Comparison of ENCODE assay signal across 9 cellular contexts in the genomic region with DNA sequence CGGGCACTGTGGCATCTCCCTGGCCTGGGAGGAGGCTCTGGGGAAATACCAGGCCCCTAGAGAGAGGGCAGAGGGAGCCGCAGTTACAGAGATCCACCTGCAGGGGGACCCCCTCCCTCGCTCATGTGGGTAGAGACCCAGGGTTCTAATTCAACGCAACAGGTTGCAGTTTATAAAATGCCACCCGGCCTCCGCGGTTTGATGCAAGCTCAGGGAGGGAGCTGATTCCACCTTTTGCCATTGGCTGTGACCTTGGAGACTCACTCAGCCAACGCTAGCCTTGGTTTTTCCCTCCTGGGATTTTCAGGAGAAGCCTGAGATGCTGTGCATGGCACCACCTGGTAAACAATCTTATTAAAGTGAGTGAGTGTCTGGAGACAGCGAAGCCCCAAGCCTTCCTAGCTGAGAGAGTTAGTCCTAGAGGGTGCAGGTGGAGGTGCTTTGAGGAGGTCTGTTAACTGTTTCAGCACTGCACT. TPM values are rescaled to one million over a fixed set of nuclear protein-coding genes. Genes with fewer than 3 reads are reported as not detected.
DNase-seq lines count a peak whose midpoint lies in the region; ATAC-seq, FAIRE-seq and TF ChIP-seq lines count a peak whose summit lies in the region.
"Had no signal": no experiment of that assay in that cellular context is flagged by ENCODE, and none has a peak within 500 bp of the region (broad histone marks: within the 10 kb centered on the region; RNA-seq: fewer than 3 reads in every experiment).

No MANE protein-coding gene starts in this region.

- H3K4me3 ChIP-seq in RWPE2 (ENCODE audit: severe bottlenecking) (no peak overlapping the region), ovary (no peak overlapping the region)

- no peak for TF ChIP-seq EP300 in ovary (IDR thresholded peaks at IDR 0.05)

- no peaks in the 10 kb centered on the region for H3K27me3 ChIP-seq in RWPE2 (ENCODE audit: insufficient read depth, poor library complexity, severe bottlenecking)
- no peaks in the 10 kb centered on the region for H3K27me3 ChIP-seq in ovary

- ATAC-seq in RWPE2 (ENCODE audit: low read depth) (peak; percentile 90), GM18858 (IDR thresholded peaks at IDR 0.05; ENCODE audit: unreplicated experiment) (no peak)

- TF ChIP-seq POLR2A in ovary (IDR thresholded peaks at IDR 0.05) = no peak

- TF ChIP-seq CTCF in D721Med (IDR thresholded peaks at IDR 0.05; ENCODE audit: insufficient read depth, missing control alignments) = peak; percentile 98
- TF ChIP-seq CTCF in RWPE2 (IDR thresholded peaks at IDR 0.05; ENCODE audit: poor library complexity, severe bottlenecking) = peak; percentile 89
- TF ChIP-seq CTCF in ovary (IDR thresholded peaks at IDR 0.05) = peak; percentile 71 to 82 (median 77)
- TF ChIP-seq CTCF in type B pancreatic cell (conservative IDR thresholded peaks at IDR 0.05) = peak; percentile 94

- H3K36me3 Mint-ChIP-seq in activated T-helper 2 cell treated with anti-CD3 and anti-CD28 coated beads, Interferon-gamma antibody, Interleukin-2, Interleukin-4, amounts not matched to agents 10 μg/mL and 5 μg/mL and 100 μg/mL, durations not matched to agents 14 hours and 24 hours and 36 hours (ENCODE audit: low read depth) = no peaks in the 10 kb centered on the region
- no peaks in the 10 kb centered on the region for H3K36me3 Mint-ChIP-seq in type B pancreatic cell
- H3K36me3 Mint-ChIP-seq: activated naive CD8-positive, alpha-beta T cell had no signal

- H3K36me3 ChIP-seq in RWPE2 (ENCODE audit: low read depth) = no peaks in the 10 kb centered on the region
- no peaks in the 10 kb centered on the region for H3K36me3 ChIP-seq in ovary

- no peak overlapping the region for H3K27ac ChIP-seq in RWPE2 (ENCODE audit: poor library complexity, severe bottlenecking)
- no peak overlapping the region for H3K27ac ChIP-seq in ovary

- peaks cover 24% of the 10 kb centered on the region for H3K27me3 Mint-ChIP-seq in activated T-helper 2 cell treated with anti-CD3 and anti-CD28 coated beads, Interferon-gamma antibody, Interleukin-2, Interleukin-4, amounts not matched to agents 10 μg/mL and 5 μg/mL and 100 μg/mL, durations not matched to agents 14 hours and 24 hours and 36 hours (ENCODE audit: low read depth)
- peaks cover 35% of the 10 kb centered on the region for H3K27me3 Mint-ChIP-seq in type B pancreatic cell

- no peak overlapping the region for H3K4me3 Mint-ChIP-seq in activated T-helper 2 cell treated with anti-CD3 and anti-CD28 coated beads, Interferon-gamma antibody, Interleukin-2, Interleukin-4, amounts not matched to agents 10 μg/mL and 5 μg/mL and 100 μg/mL, durations not matched to agents 14 hours and 24 hours and 36 hours (ENCODE audit: low read depth)
- peak overlapping the region; percentile 57 for H3K4me3 Mint-ChIP-seq in type B pancreatic cell
- H3K4me3 Mint-ChIP-seq: activated naive CD8-positive, alpha-beta T cell had no signal

- DNase-seq in D721Med (ENCODE audit: insufficient read length, low spot score) (peak; percentile 65), HUDEP-2 (lab: John Stamatoyannopoulos, UW; ENCODE audit: unreplicated experiment in 76 of 76) (peak in 46 of 76 experiments; percentile 2 to 71 (median 26)), RWPE2 (ENCODE audit: low spot score) (no peak), germinal center (ENCODE audit: low spot score) (peak; percentile 79), ovary (peak; percentile 25 to 66 (median 62)), type B pancreatic cell (ENCODE audit: extremely low spot score, unreplicated experiment) (peak; percentile 77)
- DNase-seq in activated T-helper 2 cell treated with anti-CD3 and anti-CD28 coated beads, Interferon-gamma antibody, Interleukin-2, Interleukin-4, amounts not matched to agents 10 μg/mL and 5 μg/mL and 100 μg/mL, durations not matched to agents 14 hours and 24 hours and 36 hours (ENCODE audit: low spot score) = peak; percentile 57

- intact Hi-C loops in activated T-helper 2 cell treated with anti-CD3 and anti-CD28 coated beads, Interferon-gamma antibody, Interleukin-2, Interleukin-4, amounts not matched to agents 10 μg/mL and 5 μg/mL and 100 μg/mL, durations not matched to agents 14 hours and 24 hours and 36 hours (cut with micrococcal nuclease) = loop anchor here (1.0 kb wide), 1 partner anchor 74 kb away; no protein-coding TSS in a partner anchor
- intact Hi-C loops in ovary (cut with DNase I) = loop anchor here (5.0 kb wide), 1 partner anchor 77 kb away; no protein-coding TSS in a partner anchor

- no peak for FAIRE-seq in D721Med (lab: Jason Lieb, UNC)

- WGBS in ovary, 3 donors = 2 to 6% (median 3%) methylated on average over 9 of the region's 9 CpGs

- H3K4me1 ChIP-seq in RWPE2 (ENCODE audit: insufficient read depth, poor library complexity, severe bottlenecking) (peaks cover 4% of the 10 kb centered on the region), ovary (ENCODE audit: insufficient read depth) (no peaks in the 10 kb centered on the region)

- no peaks in the 10 kb centered on the region for H3K9me3 Mint-ChIP-seq in activated T-helper 2 cell treated with anti-CD3 and anti-CD28 coated beads, Interferon-gamma antibody, Interleukin-2, Interleukin-4, amounts not matched to agents 10 μg/mL and 5 μg/mL and 100 μg/mL, durations not matched to agents 14 hours and 24 hours and 36 hours
- no peaks in the 10 kb centered on the region for H3K9me3 Mint-ChIP-seq in type B pancreatic cell

- H3K27ac Mint-ChIP-seq in activated T-helper 2 cell treated with anti-CD3 and anti-CD28 coated beads, Interferon-gamma antibody, Interleukin-2, Interleukin-4, amounts not matched to agents 10 μg/mL and 5 μg/mL and 100 μg/mL, durations not matched to agents 14 hours and 24 hours and 36 hours = no peak overlapping the region
- peak overlapping the region; percentile 66 for H3K27ac Mint-ChIP-seq in type B pancreatic cell
- H3K27ac Mint-ChIP-seq: activated naive CD8-positive, alpha-beta T cell had no signal

- no peaks in the 10 kb centered on the region for H3K9me3 ChIP-seq in RWPE2 (ENCODE audit: severe bottlenecking)
- no peaks in the 10 kb centered on the region for H3K9me3 ChIP-seq in ovary

- no peaks in the 10 kb centered on the region for H3K4me1 Mint-ChIP-seq in activated T-helper 2 cell treated with anti-CD3 and anti-CD28 coated beads, Interferon-gamma antibody, Interleukin-2, Interleukin-4, amounts not matched to agents 10 μg/mL and 5 μg/mL and 100 μg/mL, durations not matched to agents 14 hours and 24 hours and 36 hours (ENCODE audit: low read depth)
- peaks cover 11% of the 10 kb centered on the region for H3K4me1 Mint-ChIP-seq in type B pancreatic cell (ENCODE audit: unreplicated experiment)

RNA-seq across cellular contexts. Expression of gene TTLL6, which starts 12.1 kb away (rescaled TPM):
- 0.07 TPM in 1 of 2 replicates, not detected in the other for total RNA-seq in activated T-helper 2 cell treated with anti-CD3 and anti-CD28 coated beads, Interferon-gamma antibody, Interleukin-2, Interleukin-4, amounts not matched to agents 10 μg/mL and 5 μg/mL and 100 μg/mL, durations not matched to agents 14 hours and 24 hours and 36 hours
- 1 to 10 TPM in 1 of 7 donors, under 1 TPM in 3, not detected in 3; 0.17 to 3.8 (median 0.52) TPM for total RNA-seq in ovary
- polyA plus RNA-seq in ovary = under 1 TPM; 0.06 to 0.47 TPM
- total RNA-seq in type B pancreatic cell (ENCODE audit: low replicate concordance) = 2.8 and 3.5 TPM in 2 replicates

RNA-seq across cellular contexts. Expression of gene CALCOCO2, which starts 25.9 kb away (rescaled TPM):
- total RNA-seq in activated T-helper 2 cell treated with anti-CD3 and anti-CD28 coated beads, Interferon-gamma antibody, Interleukin-2, Interleukin-4, amounts not matched to agents 10 μg/mL and 5 μg/mL and 100 μg/mL, durations not matched to agents 14 hours and 24 hours and 36 hours = 51.7 and 53.7 TPM in 2 replicates
- 100 to 1,000 TPM in 6 of 7 donors, 10 to 100 TPM in 1; 72.1 to 180 (median 159) TPM for total RNA-seq in ovary
- polyA plus RNA-seq in ovary = 100 to 1,000 TPM in 1 of 2 donors, 10 to 100 TPM in 1; 75.4 to 239 TPM
- total RNA-seq in type B pancreatic cell (ENCODE audit: low replicate concordance) = 74.5 and 99.7 TPM in 2 replicates
